In the genomic region with DNA sequence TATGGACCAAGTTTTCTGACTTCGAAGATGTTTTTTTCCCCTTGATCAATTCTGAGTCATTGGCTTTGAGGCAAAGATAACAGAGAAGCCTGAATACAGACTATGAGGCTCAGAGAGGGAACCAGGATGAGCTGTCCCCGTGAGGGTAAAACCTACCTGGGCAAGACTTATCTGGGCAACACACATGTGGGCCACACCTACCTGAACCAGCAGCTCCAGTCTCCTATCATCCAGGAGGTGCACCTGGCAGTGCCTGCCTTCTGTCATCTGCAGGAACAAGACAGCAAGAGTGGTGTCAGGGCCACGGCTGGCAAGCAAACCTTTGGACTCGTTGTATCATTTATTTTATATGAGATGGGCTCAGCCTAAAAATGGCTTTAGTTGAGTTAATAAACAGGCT, we compare ENCODE assay signal across 20 cellular contexts.
DNase-seq lines count a peak whose midpoint lies in the region; ATAC-seq, FAIRE-seq and TF ChIP-seq lines count a peak whose summit lies in the region.
"Had no signal": no experiment of that assay in that cellular context is flagged by ENCODE, and none has a peak within 500 bp of the region (broad histone marks: within the 10 kb centered on the region; RNA-seq: fewer than 3 reads in every experiment).

No MANE protein-coding gene starts in this region.

- intact Hi-C loops in dorsolateral prefrontal cortex (cut with DNase I) (loop anchor here in 1 of 2 donors (10.0 kb wide), 1 partner anchor 362 kb away; no protein-coding TSS in a partner anchor), left lung (cut with DNase I) (no loop called here)

- peaks cover 2% of the 10 kb centered on the region for H3K9me3 Mint-ChIP-seq in astrocyte (ENCODE audit: unreplicated experiment)
- H3K9me3 Mint-ChIP-seq: CD8-positive, alpha-beta T cell; GM23338 had no signal

- H3K9me1 ChIP-seq in keratinocyte (ENCODE audit: control insufficient read depth, extremely low read depth, insufficient read depth, low read length): no peaks in the 10 kb centered on the region

- H2AFZ ChIP-seq in astrocyte (ENCODE audit: low read depth, low read length) (no peak overlapping the region), keratinocyte (ENCODE audit: control insufficient read depth, low read length) (no peak overlapping the region)
- H2AFZ ChIP-seq: GM23338 had no signal

- DNase-seq in astrocyte (ENCODE audit: low read depth) (no peak), dorsolateral prefrontal cortex (no peak), keratinocyte (ENCODE audit: low read depth, low spot score) (no peak), small intestine (peak; percentile 59), dermis blood vessel endothelial cell (no peak), left lung (no peak)
- DNase-seq: Calu3; CD8-positive, alpha-beta T cell; DMS53; DND-41; EL; HCEC 1CT had no signal

- no peak for TF ChIP-seq CTCF in astrocyte (IDR thresholded peaks at IDR 0.05; ENCODE audit: insufficient read depth, low read depth, low read length)
- TF ChIP-seq CTCF in dorsolateral prefrontal cortex (IDR thresholded peaks at IDR 0.05 in 54 of 56, conservative IDR thresholded peaks at IDR 0.05 in 2 of 56; ENCODE audit: low read depth in 1 of 56, partially characterized antibody in 56 of 56): no peak
- no peak for TF ChIP-seq CTCF in keratinocyte (optimal IDR thresholded peaks at IDR 0.05 in 1 of 3, IDR thresholded peaks at IDR 0.05 in 1 of 3, conservative IDR thresholded peaks at IDR 0.05 in 1 of 3; ENCODE audit: extremely low read depth in 1 of 3, insufficient read depth in 2 of 3, low read length in 3 of 3)
- no peak for TF ChIP-seq CTCF in left lung (IDR thresholded peaks at IDR 0.05)

- no peak for FAIRE-seq in astrocyte (lab: Jason Lieb, UNC)
- FAIRE-seq in keratinocyte (lab: Jason Lieb, UNC): peak; percentile 64
- no peak for FAIRE-seq in small intestine (lab: Jason Lieb, UNC)
- FAIRE-seq: GM12878, GM19239, H54 had no signal

- dilution Hi-C loops in keratinocyte (cut with MboI; ENCODE audit: extremely low pct_ligation_motif_present, low sequenced_read_pairs): no loop called here

- no peaks in the 10 kb centered on the region for H3K36me3 Mint-ChIP-seq in astrocyte (ENCODE audit: low read depth, unreplicated experiment)
- H3K36me3 Mint-ChIP-seq: CD8-positive, alpha-beta T cell had no signal

- H3K4me1 ChIP-seq in astrocyte (ENCODE audit: insufficient read depth, low read length) (no peaks in the 10 kb centered on the region), keratinocyte (ENCODE audit: control insufficient read depth, extremely low read depth, insufficient read depth, low read length) (no peaks in the 10 kb centered on the region), small intestine (ENCODE audit: control insufficient read depth in 2 of 2, insufficient read depth in 1 of 2, low read depth in 1 of 2, low read length in 1 of 2) (no peaks in the 10 kb centered on the region), left lung (peaks cover 0 to 11% of the 10 kb centered on the region in 2 donors)

- H3K4me2 ChIP-seq in astrocyte (ENCODE audit: low read length): no peak overlapping the region
- H3K4me2 ChIP-seq in keratinocyte (ENCODE audit: control insufficient read depth, extremely low read depth, insufficient read depth, low read depth, low read length): no peak overlapping the region
- H3K4me2 ChIP-seq: BLaER1 treated with 17β-estradiol and CSF1 and Interleukin-3, amounts not matched to agents 10 nM and 100 nM; GM23338 had no signal

- no peaks in the 10 kb centered on the region for H3K9me3 ChIP-seq in astrocyte (ENCODE audit: insufficient read depth, low read depth, low read length)
- no peaks in the 10 kb centered on the region for H3K9me3 ChIP-seq in keratinocyte (ENCODE audit: control insufficient read depth, low read depth, low read length)
- no peaks in the 10 kb centered on the region for H3K9me3 ChIP-seq in small intestine (ENCODE audit: control insufficient read depth, low read depth)
- H3K9me3 ChIP-seq in left lung: no peaks in the 10 kb centered on the region

- no peak overlapping the region for H3K4me3 Mint-ChIP-seq in astrocyte (ENCODE audit: unreplicated experiment)
- H3K4me3 Mint-ChIP-seq: B cell; CD8-positive, alpha-beta T cell; GM23338 had no signal

- H3K4me3 ChIP-seq in astrocyte (ENCODE audit: insufficient read depth, low read depth, low read length) (no peak overlapping the region), dorsolateral prefrontal cortex (no peak overlapping the region), keratinocyte (ENCODE audit: control insufficient read depth in 2 of 3, extremely low read depth in 1 of 3, insufficient read depth in 2 of 3, low read depth in 1 of 3, low read length in 3 of 3) (no peak overlapping the region), small intestine (ENCODE audit: low read depth in 1 of 2, low read length in 2 of 2) (no peak overlapping the region), left lung (no peak overlapping the region)
- H3K4me3 ChIP-seq: BLaER1 treated with 17β-estradiol and CSF1 and Interleukin-3, amounts not matched to agents 10 nM and 100 nM; GM12878; GM23338 had no signal

- H3K9ac ChIP-seq in astrocyte (ENCODE audit: low read length) (no peak overlapping the region), keratinocyte (ENCODE audit: control insufficient read depth, extremely low read depth, insufficient read depth, low read length) (no peak overlapping the region)
- H3K9ac ChIP-seq: BLaER1 treated with 17β-estradiol and CSF1 and Interleukin-3, amounts not matched to agents 10 nM and 100 nM had no signal

- H3K27me3 Mint-ChIP-seq in astrocyte (ENCODE audit: low read depth, unreplicated experiment): no peaks in the 10 kb centered on the region
- H3K27me3 Mint-ChIP-seq: B cell had no signal

- H4K20me1 ChIP-seq in astrocyte (ENCODE audit: insufficient read depth, low read length) (no peaks in the 10 kb centered on the region), keratinocyte (ENCODE audit: control insufficient read depth, extremely low read depth, insufficient read depth, low read length) (no peaks in the 10 kb centered on the region)

- 26 to 61% (median 37%) methylated on average over 4 of the region's 4 CpGs for WGBS in small intestine, 3 donors

- H3K27me3 ChIP-seq in astrocyte (ENCODE audit: insufficient read depth, low read length): no peaks in the 10 kb centered on the region
- H3K27me3 ChIP-seq in dorsolateral prefrontal cortex: peaks cover 0 to 5% (median 0%) of the 10 kb centered on the region in 45 donors
- H3K27me3 ChIP-seq in keratinocyte (ENCODE audit: control insufficient read depth, extremely low read depth, insufficient read depth, low read length): no peaks in the 10 kb centered on the region
- H3K27me3 ChIP-seq in small intestine (ENCODE audit: control insufficient read depth in 2 of 2, insufficient read depth in 2 of 2, low read length in 2 of 2): no peaks in the 10 kb centered on the region
- no peaks in the 10 kb centered on the region for H3K27me3 ChIP-seq in left lung
- H3K27me3 ChIP-seq: BLaER1 treated with 17β-estradiol and CSF1 and Interleukin-3, amounts not matched to agents 10 nM and 100 nM had no signal

- no peak overlapping the region for H3K27ac ChIP-seq in astrocyte (ENCODE audit: low read depth, low read length)
- H3K27ac ChIP-seq in dorsolateral prefrontal cortex: peak overlapping the region in 30 of 59 donors; percentile 4 to 94 (median 50)
- H3K27ac ChIP-seq in keratinocyte (ENCODE audit: control insufficient read depth, insufficient read depth, low read length): no peak overlapping the region
- H3K27ac ChIP-seq in small intestine (ENCODE audit: low read depth in 1 of 2, low read length in 1 of 2): no peak overlapping the region
- no peak overlapping the region for H3K27ac ChIP-seq in left lung
- H3K27ac ChIP-seq: BLaER1 treated with 17β-estradiol and CSF1 and Interleukin-3, amounts not matched to agents 10 nM and 100 nM; HL-60 had no signal

- no peaks in the 10 kb centered on the region for H3K4me1 Mint-ChIP-seq in astrocyte (ENCODE audit: low read depth, unreplicated experiment)
- H3K4me1 Mint-ChIP-seq: B cell, GM23338 had no signal

- no peaks in the 10 kb centered on the region for H3K79me2 ChIP-seq in astrocyte (ENCODE audit: insufficient read depth, low read length)
- H3K79me2 ChIP-seq in keratinocyte (ENCODE audit: control insufficient read depth, insufficient read depth, low read length): peaks cover 7% of the 10 kb centered on the region

- no peak for ATAC-seq in GM19351 (IDR thresholded peaks at IDR 0.05; ENCODE audit: unreplicated experiment)
- ATAC-seq in left lung: no peak
- ATAC-seq: CD8-positive, alpha-beta T cell; GM12878; GM23338 had no signal

- H3K36me3 ChIP-seq in astrocyte (ENCODE audit: insufficient read depth, low read length) (no peaks in the 10 kb centered on the region), keratinocyte (ENCODE audit: control insufficient read depth in 2 of 2, extremely low read depth in 1 of 2, insufficient read depth in 2 of 2, low read length in 2 of 2) (peaks cover 8 to 21% of the 10 kb centered on the region in 2 experiments), small intestine (ENCODE audit: control insufficient read depth in 2 of 2, insufficient read depth in 2 of 2, low read length in 2 of 2) (no peaks in the 10 kb centered on the region), left lung (peaks cover 0 to 8% of the 10 kb centered on the region in 2 donors)

- H3K27ac Mint-ChIP-seq in astrocyte (ENCODE audit: unreplicated experiment): peak overlapping the region; percentile 18
- H3K27ac Mint-ChIP-seq: B cell; CD8-positive, alpha-beta T cell; GM23338 had no signal

Comparison
In these comparisons a context has a peak if more than half of its experiments do, and no peak if none do; other contexts are left out.
1. H3K27ac ChIP-seq: peak in dorsolateral prefrontal cortex (30 of 59); none in astrocyte (single experiment), keratinocyte (single experiment), small intestine (0 of 2) and left lung (0 of 2).